ENCODE assay signal across 12 cellular contexts in the genomic region with DNA sequence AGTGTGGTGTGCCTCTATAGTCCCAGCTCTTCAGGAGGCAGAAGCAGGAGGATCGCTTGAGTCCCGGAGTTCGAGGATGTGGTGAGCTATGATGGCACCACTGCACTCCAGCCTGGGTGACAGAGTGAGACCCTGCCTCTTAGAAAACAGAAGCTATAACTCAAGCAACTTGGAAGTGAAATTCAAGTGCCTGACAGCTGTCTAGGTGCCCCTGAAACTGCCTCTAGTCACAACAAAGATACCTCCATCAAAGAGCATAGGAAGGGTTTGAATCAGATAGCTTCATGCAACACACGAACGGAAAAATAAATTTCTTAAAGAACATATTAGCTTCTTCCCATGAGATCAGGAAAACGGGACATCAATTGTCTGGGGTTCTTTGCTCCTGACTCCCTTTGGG. TPM values are rescaled to one million over a fixed set of nuclear protein-coding genes. Genes with fewer than 3 reads are reported as not detected.
A peak's percentile ranks its signal among the peaks of the same experiment; 100 is the strongest.
DNase-seq lines count a peak whose midpoint lies in the region; ATAC-seq and TF ChIP-seq lines count a peak whose summit lies in the region.
"Had no signal": no experiment of that assay in that cellular context is flagged by ENCODE, and none has a peak within 500 bp of the region (broad histone marks: within the 10 kb centered on the region; RNA-seq: fewer than 3 reads in every experiment).

No MANE protein-coding gene starts in this region.

- no peaks in the 10 kb centered on the region for H3K9me3 Mint-ChIP-seq in CD4-positive, CD25-positive, alpha-beta regulatory T cell
- peaks cover 0 to 2% of the 10 kb centered on the region in 2 experiments; a peak in 2 of 5 replicates for H3K9me3 Mint-ChIP-seq in H9
- no peaks in the 10 kb centered on the region for H3K9me3 Mint-ChIP-seq in activated T-helper 17 cell treated with anti-CD3 and anti-CD28 coated beads, Interleukin-2, amount 50 U/mL, for 72 hours
- H3K9me3 Mint-ChIP-seq in memory B cell, result no peaks in the 10 kb centered on the region

- no peak overlapping the region for H3K9ac ChIP-seq in H9 (ENCODE audit: extremely low read depth, insufficient read length, low read length)

- H2BK20ac ChIP-seq in H9 (ENCODE audit: low read depth, low read length, poor library complexity, severe bottlenecking), result no peak overlapping the region

- H3K56ac ChIP-seq in H9 (ENCODE audit: insufficient read length, low read depth, low read length), result no peak overlapping the region

- no peak for ATAC-seq in CD4-positive, CD25-positive, alpha-beta regulatory T cell (ENCODE audit: low read depth in 2 of 2)
- no peak for ATAC-seq in activated T-helper 17 cell treated with anti-CD3 and anti-CD28 coated beads, Interleukin-2, amount 50 U/mL, for 72 hours (replicated peaks)
- ATAC-seq in memory B cell (ENCODE audit: low read depth), result no peak
- no peak for ATAC-seq in HG03432 (IDR thresholded peaks at IDR 0.05; ENCODE audit: unreplicated experiment)
- no peak for ATAC-seq in GM21423 (IDR thresholded peaks at IDR 0.05; ENCODE audit: unreplicated experiment)

- H3K36me3 ChIP-seq in CD4-positive, CD25-positive, alpha-beta regulatory T cell (ENCODE audit: control insufficient read depth, insufficient read depth, low read length), result no peaks in the 10 kb centered on the region
- H3K36me3 ChIP-seq: adrenal gland, SJCRH30, thoracic aorta had no signal

- no peak overlapping the region for H3K27ac Mint-ChIP-seq in CD4-positive, CD25-positive, alpha-beta regulatory T cell
- H3K27ac Mint-ChIP-seq in H9, result no peak overlapping the region
- H3K27ac Mint-ChIP-seq in activated T-helper 17 cell treated with anti-CD3 and anti-CD28 coated beads, Interleukin-2, amount 50 U/mL, for 72 hours, result no peak overlapping the region
- peak overlapping the region; percentile 85 for H3K27ac Mint-ChIP-seq in memory B cell

- peak overlapping the region; percentile 86 for H3K4me2 ChIP-seq in H9 (ENCODE audit: insufficient read depth, insufficient read length, low read length)

- H3K79me2 ChIP-seq in H9 (ENCODE audit: insufficient read depth, low read length), result no peaks in the 10 kb centered on the region

- H2BK5ac ChIP-seq in H9 (ENCODE audit: insufficient read length, low read length), result no peak overlapping the region

- peak overlapping the region; percentile 33 to 81 (median 78) for H3K4me3 Mint-ChIP-seq in CD4-positive, CD25-positive, alpha-beta regulatory T cell
- H3K4me3 Mint-ChIP-seq in H9 (peak overlapping the region; percentile 54 to 80), memory B cell (peak overlapping the region; percentile 85)
- H3K4me3 Mint-ChIP-seq in activated T-helper 17 cell treated with anti-CD3 and anti-CD28 coated beads, Interleukin-2, amount 50 U/mL, for 72 hours, result peak overlapping the region; percentile 78

- peaks cover 6% of the 10 kb centered on the region for H3K23me2 ChIP-seq in H9 (ENCODE audit: insufficient read length, low read depth, low read length, poor library complexity, severe bottlenecking)

- H4K8ac ChIP-seq in H9 (replicated peaks; ENCODE audit: insufficient read length, low read depth, low read length), result no peak overlapping the region

- no peak overlapping the region for H2AFZ ChIP-seq in H9 (ENCODE audit: low read length)

- no peak for TF ChIP-seq CTCF in H9 (conservative IDR thresholded peaks at IDR 0.05)

- peaks cover 0 to 20% (median 8%) of the 10 kb centered on the region in 4 donors for H3K4me1 Mint-ChIP-seq in CD4-positive, CD25-positive, alpha-beta regulatory T cell
- peaks cover 11 to 14% of the 10 kb centered on the region in 2 experiments; a peak in 3 of 4 replicates for H3K4me1 Mint-ChIP-seq in H9
- H3K4me1 Mint-ChIP-seq in activated T-helper 17 cell treated with anti-CD3 and anti-CD28 coated beads, Interleukin-2, amount 50 U/mL, for 72 hours, result peaks cover 4% of the 10 kb centered on the region
- peaks cover 57% of the 10 kb centered on the region for H3K4me1 Mint-ChIP-seq in memory B cell

- peaks cover 7% of the 10 kb centered on the region for H3K27me3 ChIP-seq in CD4-positive, CD25-positive, alpha-beta regulatory T cell (ENCODE audit: control insufficient read depth, insufficient read depth, low read length)
- H3K27me3 ChIP-seq in H9 (ENCODE audit: insufficient read depth, low read length), result peaks cover 18% of the 10 kb centered on the region
- H3K27me3 ChIP-seq: adrenal gland, SJCRH30 had no signal

- no peak for DNase-seq in CD4-positive, CD25-positive, alpha-beta regulatory T cell
- no peak for DNase-seq in H9
- no peak for DNase-seq in memory B cell (ENCODE audit: low spot score in 2 of 2)
- no peak for DNase-seq in SKM-1 (lab: John Stamatoyannopoulos, UW; ENCODE audit: unreplicated experiment)
- no peak for DNase-seq in KBM-7
- DNase-seq: NCI-H1105 had no signal

- no peak overlapping the region for H4K91ac ChIP-seq in H9 (ENCODE audit: insufficient read length, low read depth, low read length)

- no peak overlapping the region for H2BK12ac ChIP-seq in H9 (ENCODE audit: insufficient read length, low read depth, low read length)

- H3K27me3 Mint-ChIP-seq in CD4-positive, CD25-positive, alpha-beta regulatory T cell, result peaks cover 61% of the 10 kb centered on the region
- H3K27me3 Mint-ChIP-seq in H9 (ENCODE audit: low read depth) (peaks cover 78% of the 10 kb centered on the region), memory B cell (no peaks in the 10 kb centered on the region)
- peaks cover 23% of the 10 kb centered on the region for H3K27me3 Mint-ChIP-seq in activated T-helper 17 cell treated with anti-CD3 and anti-CD28 coated beads, Interleukin-2, amount 50 U/mL, for 72 hours

- H3K79me1 ChIP-seq in H9 (ENCODE audit: insufficient read depth, low read depth, low read length, poor library complexity, severe bottlenecking), result no peaks in the 10 kb centered on the region

- H3K4ac ChIP-seq in H9 (ENCODE audit: low read depth, low read length), result no peak overlapping the region

- WGBS in H9 (ENCODE audit: extremely low coverage, insufficient read length, low lambda C conversion rate), result no CpG with 5 or more reads among the region's 6 CpGs

- H4K5ac ChIP-seq in H9 (ENCODE audit: insufficient read length, low read depth, low read length), result no peak overlapping the region

- no peak overlapping the region for H2AK5ac ChIP-seq in H9 (ENCODE audit: insufficient read length, low read length)

- no peaks in the 10 kb centered on the region for H3K36me3 Mint-ChIP-seq in CD4-positive, CD25-positive, alpha-beta regulatory T cell
- no peaks in the 10 kb centered on the region; a peak in 3 of 7 replicates for H3K36me3 Mint-ChIP-seq in H9 (ENCODE audit: insufficient read depth in 1 of 3, low read depth in 3 of 3)
- no peaks in the 10 kb centered on the region for H3K36me3 Mint-ChIP-seq in activated T-helper 17 cell treated with anti-CD3 and anti-CD28 coated beads, Interleukin-2, amount 50 U/mL, for 72 hours (ENCODE audit: low read depth)
- peaks cover 8% of the 10 kb centered on the region for H3K36me3 Mint-ChIP-seq in memory B cell

- H3K14ac ChIP-seq in H9 (ENCODE audit: insufficient read depth, low read length), result no peak overlapping the region

- H3K4me3 ChIP-seq in CD4-positive, CD25-positive, alpha-beta regulatory T cell (ENCODE audit: low read depth, low read length), result no peak overlapping the region

- no peaks in the 10 kb centered on the region for H4K20me1 ChIP-seq in H9 (ENCODE audit: control insufficient read depth, insufficient read depth, insufficient read length)

- in situ Hi-C loops in KBM-7 (cut with MboI; ENCODE audit: low pct_unique_long_range_greater_than_20kb, low sequenced_read_pairs), result no loop called here

- no peak overlapping the region for H3K23ac ChIP-seq in H9 (ENCODE audit: insufficient read length, low read depth, low read length)

- no peaks in the 10 kb centered on the region for H3K9me3 ChIP-seq in CD4-positive, CD25-positive, alpha-beta regulatory T cell (ENCODE audit: control insufficient read depth in 2 of 2, low read length in 2 of 2)
- H3K9me3 ChIP-seq in H9 (ENCODE audit: control insufficient read depth, low read depth, low read length), result no peaks in the 10 kb centered on the region
- H3K9me3 ChIP-seq: adrenal gland, SJCRH30, thoracic aorta had no signal

- no peak overlapping the region for H3K18ac ChIP-seq in H9 (ENCODE audit: insufficient read length, low read depth, low read length)

- no peak overlapping the region for H3T11ph ChIP-seq in H9 (ENCODE audit: low read length)

- H3K4me1 ChIP-seq in CD4-positive, CD25-positive, alpha-beta regulatory T cell (ENCODE audit: control insufficient read depth, insufficient read depth, low read length, poor library complexity, severe bottlenecking), result peaks cover 8% of the 10 kb centered on the region
- H3K4me1 ChIP-seq in H9 (ENCODE audit: insufficient read depth, low read length), result no peaks in the 10 kb centered on the region
- H3K4me1 ChIP-seq: adrenal gland, SJCRH30 had no signal

- H2BK120ac ChIP-seq in H9 (ENCODE audit: low read depth, low read length, poor library complexity, severe bottlenecking), result no peak overlapping the region

- H2BK15ac ChIP-seq in H9 (ENCODE audit: low read depth, low read length), result no peak overlapping the region

- no peak overlapping the region for H3K27ac ChIP-seq in CD4-positive, CD25-positive, alpha-beta regulatory T cell (ENCODE audit: insufficient read depth, low read length, poor library complexity, severe bottlenecking)
- no peak overlapping the region for H3K27ac ChIP-seq in H9 (ENCODE audit: insufficient read length, low read depth, low read length)
- H3K27ac ChIP-seq: SJCRH30, thoracic aorta had no signal

RNA-seq across cellular contexts. Expression of gene PLCG2, which starts 0.9 kb away (rescaled TPM):
- 3.8 TPM for total RNA-seq in CD4-positive, CD25-positive, alpha-beta regulatory T cell
- polyA plus RNA-seq in CD4-positive, CD25-positive, alpha-beta regulatory T cell, result 1 to 10 TPM in 2 of 4 donors, under 1 TPM in 1, not detected in 1; 0.59 to 1.5 (median 1.1) TPM
- 5.4 and 6.0 TPM in 2 replicates for total RNA-seq in H9 (2021)
- 10 to 100 TPM in 1 of 2 donors, 1 to 10 TPM in 1; 6.6 to 11.0 TPM for total RNA-seq in activated T-helper 17 cell treated with anti-CD3 and anti-CD28 coated beads, Interleukin-2, amount 50 U/mL, for 72 hours
